ENCODE assay signal across 21 cellular contexts in the genomic region with DNA sequence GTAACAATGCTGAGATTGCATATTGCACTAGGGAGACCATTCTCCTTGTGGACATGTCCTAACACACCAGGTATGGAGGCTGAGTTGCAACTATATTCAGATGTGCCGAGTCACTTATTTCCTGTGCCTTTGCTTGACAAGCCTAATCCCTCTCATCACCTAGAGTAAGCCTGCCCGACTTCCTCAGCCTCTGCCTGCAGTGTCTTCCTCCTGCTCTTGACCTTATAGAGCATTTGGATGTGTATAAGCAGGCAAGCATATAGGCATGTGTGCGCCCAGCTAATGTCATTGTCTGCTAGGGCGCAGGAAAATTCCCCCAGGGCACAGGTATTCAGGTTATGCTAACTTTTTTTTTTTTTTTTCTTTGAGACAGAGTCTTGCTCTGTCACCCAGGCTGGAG.
A peak's percentile ranks its signal among the peaks of the same experiment; 100 is the strongest.
DNase-seq lines count a peak whose midpoint lies in the region; ATAC-seq and TF ChIP-seq lines count a peak whose summit lies in the region.
"Had no signal": no experiment of that assay in that cellular context is flagged by ENCODE, and none has a peak within 500 bp of the region (broad histone marks: within the 10 kb centered on the region; RNA-seq: fewer than 3 reads in every experiment).

No MANE protein-coding gene starts in this region.

- DNase-seq in MCF 10A (ENCODE audit: unreplicated experiment) (peak; percentile 34), breast epithelium (ENCODE audit: low spot score in 2 of 2) (no peak), WERI-Rb-1 (peak; percentile 41), smooth muscle cell (lab: John Stamatoyannopoulos, UW; ENCODE audit: unreplicated experiment) (no peak), ovary (no peak)
- DNase-seq: activated CD4-positive, alpha-beta memory T cell treated with anti-CD3 and anti-CD28 coated beads, Interleukin-2, amount 10 ng/mL, durations not matched to agents 7 days and 5 days; activated naive CD4-positive, alpha-beta T cell treated with anti-CD3 and anti-CD28 coated beads for 36 hours; activated T-cell treated with anti-CD3 and anti-CD28 coated beads, Interleukin-2, amount 50 U/mL, for 1 hour; effector CD8-positive, alpha-beta T cell; GDM1; KG1; NCI-H1105; Right ventricle myocardium superior; stimulated activated naive CD8-positive, alpha-beta T cell treated with anti-CD3 and anti-CD28 coated beads, Interleukin-15, Interleukin-2, amounts not matched to agents 100 U/mL and 50 U/mL, for 24 hours; transverse colon had no signal

- WGBS in smooth muscle cell (ENCODE audit: low lambda C conversion rate), result 57% methylated on average over 4 of the region's 4 CpGs
- WGBS in ovary, 3 donors, result 73 to 84% (median 81%) methylated on average over 4 of the region's 4 CpGs

- intact Hi-C loops in MCF 10A (cut with micrococcal nuclease) (no loop called here), breast epithelium (cut with DNase I; ENCODE audit: low total_unique reads) (no loop called here), ovary (cut with DNase I) (no loop called here)

- H3K4me1 Mint-ChIP-seq in MCF 10A (ENCODE audit: insufficient read depth, unreplicated experiment), result peaks cover 7% of the 10 kb centered on the region
- H3K4me1 Mint-ChIP-seq: activated CD4-positive, alpha-beta memory T cell treated with anti-CD3 and anti-CD28 coated beads, Interleukin-2, amount 10 ng/mL, durations not matched to agents 7 days and 5 days had no signal

- peaks cover 4% of the 10 kb centered on the region for H3F3A ChIP-seq in smooth muscle cell (ENCODE audit: low read depth)

- H3K4me3 ChIP-seq in breast epithelium, result no peak overlapping the region
- no peak overlapping the region for H3K4me3 ChIP-seq in WERI-Rb-1 (ENCODE audit: low read depth, low read length)
- no peak overlapping the region for H3K4me3 ChIP-seq in smooth muscle cell
- no peak overlapping the region for H3K4me3 ChIP-seq in ovary
- H3K4me3 ChIP-seq: GM12878, right atrium auricular region, transverse colon had no signal

- H3K9me3 Mint-ChIP-seq in MCF 10A (ENCODE audit: unreplicated experiment), result no peaks in the 10 kb centered on the region
- H3K9me3 Mint-ChIP-seq: activated naive CD4-positive, alpha-beta T cell treated with anti-CD3 and anti-CD28 coated beads for 36 hours had no signal

- ATAC-seq in HG03066 (IDR thresholded peaks at IDR 0.05; ENCODE audit: low read depth, unreplicated experiment) (peak; percentile 19), GM18517 (IDR thresholded peaks at IDR 0.05; ENCODE audit: unreplicated experiment) (no peak), HG02610 (IDR thresholded peaks at IDR 0.05; ENCODE audit: unreplicated experiment) (no peak)
- ATAC-seq: stimulated activated naive CD8-positive, alpha-beta T cell treated with anti-CD3 and anti-CD28 coated beads, Interleukin-15, Interleukin-2, amounts not matched to agents 100 U/mL and 50 U/mL, for 24 hours had no signal

- TF ChIP-seq EP300 in ovary (IDR thresholded peaks at IDR 0.05), result no peak

- H4K20me1 ChIP-seq in smooth muscle cell (ENCODE audit: low read depth), result no peaks in the 10 kb centered on the region

- H2AFZ ChIP-seq in smooth muscle cell (ENCODE audit: low read depth), result no peak overlapping the region

- no TSS peak for BruUV-seq in MCF 10A (replicated peaks; lab: Mats Ljungman, UMichigan)

- POLR2A ChIA-PET in MCF 10A (lab: Yijun Ruan, JAX), result interaction anchor here (0.6 kb wide), 1 partner anchor 250 kb away, joined by 3 read pairs; no protein-coding TSS in a partner anchor

- H3K27me3 Mint-ChIP-seq in MCF 10A (ENCODE audit: insufficient read depth, unreplicated experiment), result no peaks in the 10 kb centered on the region
- H3K27me3 Mint-ChIP-seq: activated CD4-positive, alpha-beta memory T cell treated with anti-CD3 and anti-CD28 coated beads, Interleukin-2, amount 10 ng/mL, durations not matched to agents 7 days and 5 days had no signal

- TF ChIP-seq CTCF in MCF 10A (IDR thresholded peaks at IDR 0.05; ENCODE audit: unreplicated experiment) (no peak), breast epithelium (IDR thresholded peaks at IDR 0.05) (no peak), WERI-Rb-1 (IDR thresholded peaks at IDR 0.05; ENCODE audit: low read depth, low read length) (no peak), smooth muscle cell (IDR thresholded peaks at IDR 0.05; ENCODE audit: borderline replicate concordance, insufficient read depth, poor library complexity, severe bottlenecking) (no peak), ovary (IDR thresholded peaks at IDR 0.05) (no peak)

- H3K4me3 Mint-ChIP-seq in MCF 10A (ENCODE audit: unreplicated experiment), result no peak overlapping the region
- H3K4me3 Mint-ChIP-seq: activated CD4-positive, alpha-beta memory T cell treated with anti-CD3 and anti-CD28 coated beads, Interleukin-2, amount 10 ng/mL, durations not matched to agents 7 days and 5 days; activated naive CD4-positive, alpha-beta T cell treated with anti-CD3 and anti-CD28 coated beads for 36 hours; T-helper 1 cell treated with Interleukin-12 subunit alpha and Interleukin-12 subunit beta and Interleukin-4 antibody, amounts not matched to agents 30 μg/mL and 1 μg/mL, for 36 hours had no signal

- no peak for TF ChIP-seq POLR2A in breast epithelium (IDR thresholded peaks at IDR 0.05)
- TF ChIP-seq POLR2A in ovary (IDR thresholded peaks at IDR 0.05), result no peak

- no peaks in the 10 kb centered on the region for H3K36me3 Mint-ChIP-seq in MCF 10A (ENCODE audit: insufficient read depth, unreplicated experiment)

- H3K27me3 ChIP-seq in breast epithelium (no peaks in the 10 kb centered on the region), WERI-Rb-1 (ENCODE audit: insufficient read depth, low read depth, severe bottlenecking) (no peaks in the 10 kb centered on the region), smooth muscle cell (ENCODE audit: low read depth) (no peaks in the 10 kb centered on the region), ovary (no peaks in the 10 kb centered on the region)
- H3K27me3 ChIP-seq: right atrium auricular region, transverse colon had no signal

- CTCF ChIA-PET in MCF 10A (lab: Yijun Ruan, JAX), result no interaction called here

- H3K9ac ChIP-seq in smooth muscle cell (ENCODE audit: low read depth), result no peak overlapping the region

- H3K4me1 ChIP-seq in breast epithelium (no peaks in the 10 kb centered on the region), smooth muscle cell (ENCODE audit: low read depth) (no peaks in the 10 kb centered on the region), ovary (ENCODE audit: insufficient read depth) (no peaks in the 10 kb centered on the region)
- H3K4me1 ChIP-seq: transverse colon had no signal

- no peak overlapping the region for H3K4me2 ChIP-seq in smooth muscle cell

- H3K27ac Mint-ChIP-seq in MCF 10A (ENCODE audit: low read depth, unreplicated experiment), result peak overlapping the region; percentile 35
- H3K27ac Mint-ChIP-seq: activated CD4-positive, alpha-beta memory T cell treated with anti-CD3 and anti-CD28 coated beads, Interleukin-2, amount 10 ng/mL, durations not matched to agents 7 days and 5 days; activated naive CD4-positive, alpha-beta T cell treated with anti-CD3 and anti-CD28 coated beads for 36 hours; T-helper 1 cell treated with Interleukin-12 subunit alpha and Interleukin-12 subunit beta and Interleukin-4 antibody, amounts not matched to agents 30 μg/mL and 1 μg/mL, for 36 hours had no signal

- H3K27ac ChIP-seq in breast epithelium (no peak overlapping the region), WERI-Rb-1 (no peak overlapping the region), smooth muscle cell (ENCODE audit: low read depth) (peak overlapping the region; percentile 39), ovary (no peak overlapping the region)
- H3K27ac ChIP-seq: right atrium auricular region, transverse colon had no signal

- H3K36me3 ChIP-seq in breast epithelium (no peaks in the 10 kb centered on the region), WERI-Rb-1 (no peaks in the 10 kb centered on the region), smooth muscle cell (ENCODE audit: low read depth) (no peaks in the 10 kb centered on the region), ovary (no peaks in the 10 kb centered on the region)
- H3K36me3 ChIP-seq: right atrium auricular region, transverse colon had no signal

- H3K79me2 ChIP-seq in smooth muscle cell (ENCODE audit: low read depth), result no peaks in the 10 kb centered on the region

- H3K9me3 ChIP-seq in breast epithelium (no peaks in the 10 kb centered on the region), WERI-Rb-1 (ENCODE audit: severe bottlenecking) (no peaks in the 10 kb centered on the region), smooth muscle cell (replicated peaks; ENCODE audit: low read depth) (no peaks in the 10 kb centered on the region), ovary (no peaks in the 10 kb centered on the region)
- H3K9me3 ChIP-seq: right atrium auricular region, transverse colon had no signal

Comparison
In these comparisons a context has a peak if more than half of its experiments do, and no peak if none do; other contexts are left out.
1. DNase-seq: peak in MCF 10A (single experiment) and WERI-Rb-1 (single experiment); none in breast epithelium (0 of 2), smooth muscle cell (single experiment) and ovary (0 of 5).